In the genomic region with DNA sequence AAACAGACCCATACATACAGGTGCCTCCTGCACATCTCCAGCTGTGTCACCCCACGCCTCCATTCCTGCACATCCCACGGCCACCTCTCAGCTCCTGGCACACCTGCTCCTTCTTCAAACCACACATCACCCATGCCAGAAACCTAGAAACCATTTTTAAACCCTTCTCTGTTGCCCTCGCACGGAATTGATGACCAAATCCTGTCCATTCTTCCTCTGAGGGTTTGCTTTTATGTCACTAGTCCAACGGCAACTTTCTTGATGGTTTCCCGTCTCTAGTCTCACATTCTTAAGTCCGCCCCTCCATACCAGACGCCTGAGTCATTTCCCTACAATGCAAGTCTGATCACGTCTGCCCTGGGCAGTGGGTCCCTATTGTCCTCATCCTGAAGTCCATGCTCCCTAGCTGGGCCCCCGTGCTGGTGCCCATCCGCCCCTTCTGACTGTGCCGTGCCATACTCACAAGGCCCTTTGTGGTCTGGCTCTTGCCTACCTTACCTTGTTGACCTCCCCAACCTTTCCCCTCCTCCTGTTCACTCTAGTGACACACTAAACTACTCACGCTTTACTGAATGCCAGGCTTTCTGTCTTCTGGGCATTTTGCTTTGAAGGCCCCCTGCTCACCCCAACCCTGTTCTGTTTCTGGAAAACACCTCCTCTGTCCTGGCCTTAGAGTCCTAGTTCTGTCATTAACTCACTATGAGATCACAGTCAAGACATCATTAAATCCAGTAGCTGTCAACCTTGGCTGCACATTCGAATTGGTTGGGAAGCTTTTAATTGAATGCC, we compare ENCODE assay signal across 8 cellular contexts. TPM values are rescaled to one million over a fixed set of nuclear protein-coding genes. Genes with fewer than 3 reads are reported as not detected.
A peak's percentile ranks its signal among the peaks of the same experiment; 100 is the strongest.
DNase-seq lines count a peak whose midpoint lies in the region; ATAC-seq and TF ChIP-seq lines count a peak whose summit lies in the region.

No MANE protein-coding gene starts in this region.

- H3K9me2 ChIP-seq in hepatocyte (replicated peaks; ENCODE audit: insufficient read depth): no peaks in the 10 kb centered on the region

- no peaks in the 10 kb centered on the region for H3K36me3 ChIP-seq in hepatocyte (replicated peaks; ENCODE audit: insufficient read depth, low read depth)

- peak; percentile 95 for DNase-seq in HFFc6
- no peak for DNase-seq in activated T-helper 2 cell treated with anti-CD3 and anti-CD28 coated beads, Interferon-gamma antibody, Interleukin-2, Interleukin-4, amounts not matched to agents 10 μg/mL and 5 μg/mL and 100 μg/mL, durations not matched to agents 14 hours and 24 hours and 36 hours (ENCODE audit: low spot score)
- DNase-seq in hepatocyte (ENCODE audit: low spot score): peak; percentile 72
- peak; percentile 84 for DNase-seq in stromal cell of bone marrow (ENCODE audit: low read depth)
- no peak for DNase-seq in GM19238 (ENCODE audit: insufficient read length, low spot score)

- 67% methylated on average over 13 of the region's 14 CpGs for whole genome bisulfite sequencing in hepatocyte (ENCODE audit: low lambda C conversion rate, missing lambda C conversion rate)

- H3K4me3 ChIP-seq in hepatocyte: no peak overlapping the region

- intact Hi-C loops in activated T-helper 2 cell treated with anti-CD3 and anti-CD28 coated beads, Interferon-gamma antibody, Interleukin-2, Interleukin-4, amounts not matched to agents 10 μg/mL and 5 μg/mL and 100 μg/mL, durations not matched to agents 14 hours and 24 hours and 36 hours (cut with micrococcal nuclease): loop anchor here (1.0 to 2.0 kb wide), 3 partner anchors 9 to 16 kb away; no protein-coding TSS in a partner anchor

- peaks cover 7% of the 10 kb centered on the region for H3K27me3 Mint-ChIP-seq in HFFc6 (ENCODE audit: insufficient read depth)
- no peaks in the 10 kb centered on the region for H3K27me3 Mint-ChIP-seq in activated T-helper 2 cell treated with anti-CD3 and anti-CD28 coated beads, Interferon-gamma antibody, Interleukin-2, Interleukin-4, amounts not matched to agents 10 μg/mL and 5 μg/mL and 100 μg/mL, durations not matched to agents 14 hours and 24 hours and 36 hours (ENCODE audit: low read depth)

- peaks cover 73% of the 10 kb centered on the region for H3K79me2 ChIP-seq in hepatocyte

- H4K20me1 ChIP-seq in hepatocyte (ENCODE audit: insufficient read depth, poor library complexity, severe bottlenecking): peaks cover 38% of the 10 kb centered on the region

- H3K9me3 ChIP-seq in hepatocyte (ENCODE audit: low read depth): no peaks in the 10 kb centered on the region

- peaks cover 98% of the 10 kb centered on the region for H3K4me1 Mint-ChIP-seq in HFFc6 (ENCODE audit: low read depth)
- peaks cover 89% of the 10 kb centered on the region for H3K4me1 Mint-ChIP-seq in activated T-helper 2 cell treated with anti-CD3 and anti-CD28 coated beads, Interferon-gamma antibody, Interleukin-2, Interleukin-4, amounts not matched to agents 10 μg/mL and 5 μg/mL and 100 μg/mL, durations not matched to agents 14 hours and 24 hours and 36 hours (ENCODE audit: low read depth)

- no peaks in the 10 kb centered on the region for H3K27me3 ChIP-seq in hepatocyte

- TF ChIP-seq CTCF in 22Rv1 (IDR thresholded peaks at IDR 0.05): no peak
- no peak for TF ChIP-seq CTCF in HFFc6 (IDR thresholded peaks at IDR 0.05)
- no peak for TF ChIP-seq CTCF in hepatocyte (IDR thresholded peaks at IDR 0.05; ENCODE audit: poor library complexity)

- no peak overlapping the region for H2AFZ ChIP-seq in hepatocyte

- H3K4me1 ChIP-seq in hepatocyte (ENCODE audit: insufficient read depth): peaks cover 70% of the 10 kb centered on the region

- peak overlapping the region; percentile 64 for H3K4me3 Mint-ChIP-seq in HFFc6
- peak overlapping the region; percentile 52 for H3K4me3 Mint-ChIP-seq in activated T-helper 2 cell treated with anti-CD3 and anti-CD28 coated beads, Interferon-gamma antibody, Interleukin-2, Interleukin-4, amounts not matched to agents 10 μg/mL and 5 μg/mL and 100 μg/mL, durations not matched to agents 14 hours and 24 hours and 36 hours (ENCODE audit: low read depth)

- H3K36me3 Mint-ChIP-seq in HFFc6 (ENCODE audit: low read depth): peaks cover 47% of the 10 kb centered on the region
- peaks cover 86% of the 10 kb centered on the region for H3K36me3 Mint-ChIP-seq in activated T-helper 2 cell treated with anti-CD3 and anti-CD28 coated beads, Interferon-gamma antibody, Interleukin-2, Interleukin-4, amounts not matched to agents 10 μg/mL and 5 μg/mL and 100 μg/mL, durations not matched to agents 14 hours and 24 hours and 36 hours (ENCODE audit: low read depth)

- ATAC-seq in GM19324 (IDR thresholded peaks at IDR 0.05; ENCODE audit: low FRiP score, unreplicated experiment) (no peak), GM21423 (IDR thresholded peaks at IDR 0.05; ENCODE audit: unreplicated experiment) (no peak)

- peak overlapping the region; percentile 62 for H3K27ac ChIP-seq in 22Rv1
- peak overlapping the region; percentile 89 for H3K27ac ChIP-seq in hepatocyte

- no peak overlapping the region for H3K4me2 ChIP-seq in hepatocyte

- peak overlapping the region; percentile 95 for H3K27ac Mint-ChIP-seq in HFFc6
- peak overlapping the region; percentile 93 for H3K27ac Mint-ChIP-seq in activated T-helper 2 cell treated with anti-CD3 and anti-CD28 coated beads, Interferon-gamma antibody, Interleukin-2, Interleukin-4, amounts not matched to agents 10 μg/mL and 5 μg/mL and 100 μg/mL, durations not matched to agents 14 hours and 24 hours and 36 hours

- no peaks in the 10 kb centered on the region for H3K9me3 Mint-ChIP-seq in HFFc6
- H3K9me3 Mint-ChIP-seq in activated T-helper 2 cell treated with anti-CD3 and anti-CD28 coated beads, Interferon-gamma antibody, Interleukin-2, Interleukin-4, amounts not matched to agents 10 μg/mL and 5 μg/mL and 100 μg/mL, durations not matched to agents 14 hours and 24 hours and 36 hours: no peaks in the 10 kb centered on the region

RNA-seq across cellular contexts. Expression of a gene that starts 17.6 kb away (rescaled TPM):
- 100 to 1,000 TPM in 4 of 6 experiments, 10 to 100 TPM in 2; 89.7 to 174 (median 105) TPM for total RNA-seq in HFFc6 (2021; fragmentation: NEBNext Ultra II Directional; extraction: Animal tissue kit (Norgen Biotek cat#: 25700))
- total RNA-seq in activated T-helper 2 cell treated with anti-CD3 and anti-CD28 coated beads, Interferon-gamma antibody, Interleukin-2, Interleukin-4, amounts not matched to agents 10 μg/mL and 5 μg/mL and 100 μg/mL, durations not matched to agents 14 hours and 24 hours and 36 hours: 143 and 155 TPM in 2 replicates
- total RNA-seq in hepatocyte: 271 and 301 TPM in 2 replicates
- polyA plus RNA-seq in hepatocyte: 271 and 314 TPM in 2 replicates

Comparison
In these comparisons a context has a peak if more than half of its experiments do, and no peak if none do; other contexts are left out.
1. DNase-seq: peak in HFFc6 (single experiment), hepatocyte (single experiment) and stromal cell of bone marrow (single experiment); none in activated T-helper 2 cell treated with anti-CD3 and anti-CD28 coated beads, Interferon-gamma antibody, Interleukin-2, Interleukin-4, amounts not matched to agents 10 μg/mL and 5 μg/mL and 100 μg/mL, durations not matched to agents 14 hours and 24 hours and 36 hours (single experiment) and GM19238 (single experiment).